8 cellular contexts compared by ENCODE assay signal in genomic region chrX:92780054-92780453, GRCh38.
A peak's percentile ranks its signal among the peaks of the same experiment; 100 is the strongest.
DNase-seq lines count a peak whose midpoint lies in the region; ATAC-seq, FAIRE-seq and TF ChIP-seq lines count a peak whose summit lies in the region.
"Not testable (repeated sequence)": the region's sequence is repeated elsewhere in the genome, so short reads cannot be mapped to it uniquely, and the experiment has no call there.

No MANE protein-coding gene starts in this region.

- not testable (repeated sequence) for H3K9me2 ChIP-seq in PC-3 (replicated peaks; ENCODE audit: low read length)

- not testable (repeated sequence) for H2AFZ ChIP-seq in PC-3 (ENCODE audit: low read length); astrocyte (ENCODE audit: low read depth, low read length)

- H3K4me3 Mint-ChIP-seq in astrocyte (ENCODE audit: unreplicated experiment); MCF 10A (ENCODE audit: unreplicated experiment): not testable (repeated sequence)

- H3K4me2 ChIP-seq in PC-3 (ENCODE audit: low read length); astrocyte (ENCODE audit: low read length): not testable (repeated sequence)

- H3K79me2 ChIP-seq in PC-3 (ENCODE audit: low read length); astrocyte (ENCODE audit: insufficient read depth, low read length): not testable (repeated sequence)

- intact Hi-C loops in PC-3 (cut with micrococcal nuclease); MCF 10A (cut with micrococcal nuclease): not testable (repeated sequence)

- CTCF ChIA-PET in PC-3 (lab: Charles Lee); MCF 10A (lab: Yijun Ruan, JAX): not testable (repeated sequence)

- H3K27ac ChIP-seq in PC-3 (ENCODE audit: low read length); astrocyte (ENCODE audit: low read depth, low read length); foreskin keratinocyte: not testable (repeated sequence)

- H3K4me1 ChIP-seq in PC-3 (ENCODE audit: insufficient read depth, low read length); astrocyte (ENCODE audit: insufficient read depth, low read length); foreskin keratinocyte: not testable (repeated sequence)

- H3F3A ChIP-seq in PC-3 (ENCODE audit: low read length, unreplicated experiment), result not testable (repeated sequence)

- peak; percentile 84 for ATAC-seq in PC-3
- ATAC-seq in foreskin keratinocyte, result peak; percentile 77

- FAIRE-seq in H54 (lab: Jason Lieb, UNC) (peak; percentile 53), astrocyte (lab: Jason Lieb, UNC) (peak; percentile 58)
- FAIRE-seq in bronchial epithelial cell (lab: Jason Lieb, UNC), result not testable (repeated sequence)

- TF ChIP-seq POLR2A in H54 (IDR thresholded peaks at IDR 0.05; ENCODE audit: low read depth, low read length), result not testable (repeated sequence)

- H3K9ac ChIP-seq in PC-3 (ENCODE audit: low read length); astrocyte (ENCODE audit: low read length): not testable (repeated sequence)

- H3K27ac Mint-ChIP-seq in astrocyte (ENCODE audit: unreplicated experiment), result not testable (repeated sequence)
- peak overlapping the region; percentile 57 for H3K27ac Mint-ChIP-seq in MCF 10A (ENCODE audit: low read depth, unreplicated experiment)

- not testable (repeated sequence) for H3K4me3 ChIP-seq in PC-3 (ENCODE audit: low read length); astrocyte (ENCODE audit: insufficient read depth, low read depth, low read length); bronchial epithelial cell (ENCODE audit: low read depth, low read length)

- H3K4me1 Mint-ChIP-seq in astrocyte (ENCODE audit: low read depth, unreplicated experiment); MCF 10A (ENCODE audit: insufficient read depth, unreplicated experiment): not testable (repeated sequence)

- POLR2A ChIA-PET in PC-3 (lab: Charles Lee; ENCODE audit: unreplicated experiment); MCF 10A (lab: Yijun Ruan, JAX): not testable (repeated sequence)

- not testable (repeated sequence) for H3K27me3 Mint-ChIP-seq in astrocyte (ENCODE audit: low read depth, unreplicated experiment); MCF 10A (ENCODE audit: insufficient read depth, unreplicated experiment)

- H3K9me3 ChIP-seq in PC-3 (ENCODE audit: low read length); astrocyte (ENCODE audit: insufficient read depth, low read depth, low read length): not testable (repeated sequence)

- BruUV-seq in PC-3 (replicated peaks; lab: Mats Ljungman, UMichigan); MCF 10A (replicated peaks; lab: Mats Ljungman, UMichigan): not testable (repeated sequence)

- DNase-seq in DMS53 treated with DMSO at 0.1 percent for 48 hours (lab: John Stamatoyannopoulos, UW; ENCODE audit: unreplicated experiment), result peak; percentile 2
- DNase-seq in H54 (ENCODE audit: insufficient read length, low spot score); astrocyte (ENCODE audit: low read depth): not testable (repeated sequence)
- DNase-seq in HT1080 (ENCODE audit: low read depth), result peak; percentile 0
- peak; percentile 37 for DNase-seq in PC-3
- peak; percentile 4 for DNase-seq in MCF 10A (ENCODE audit: unreplicated experiment)
- DNase-seq in bronchial epithelial cell (ENCODE audit: low read depth), result peak; percentile 1
- DNase-seq in foreskin keratinocyte, result peak; percentile 13 to 21

- not testable (repeated sequence) for TF ChIP-seq CTCF in PC-3 (conservative IDR thresholded peaks at IDR 0.05; ENCODE audit: low read depth, low read length); astrocyte (IDR thresholded peaks at IDR 0.05; ENCODE audit: insufficient read depth, low read depth, low read length); MCF 10A (IDR thresholded peaks at IDR 0.05; ENCODE audit: unreplicated experiment); bronchial epithelial cell (IDR thresholded peaks at IDR 0.05; ENCODE audit: insufficient read depth, low read length, severe bottlenecking); foreskin keratinocyte (conservative IDR thresholded peaks at IDR 0.05)

- H4K20me1 ChIP-seq in PC-3 (ENCODE audit: low read length); astrocyte (ENCODE audit: insufficient read depth, low read length): not testable (repeated sequence)

- H3K27me3 ChIP-seq in PC-3 (ENCODE audit: low read length); astrocyte (ENCODE audit: insufficient read depth, low read length); bronchial epithelial cell (ENCODE audit: control insufficient read depth, insufficient read depth, low read length); foreskin keratinocyte: not testable (repeated sequence)

- H3K36me3 ChIP-seq in PC-3 (ENCODE audit: low read depth, low read length); astrocyte (ENCODE audit: insufficient read depth, low read length); bronchial epithelial cell (ENCODE audit: control insufficient read depth, insufficient read depth, low read length): not testable (repeated sequence)

- not testable (repeated sequence) for H3K9me3 Mint-ChIP-seq in astrocyte (ENCODE audit: unreplicated experiment); MCF 10A (ENCODE audit: unreplicated experiment)

- not testable (repeated sequence) for H3K36me3 Mint-ChIP-seq in astrocyte (ENCODE audit: low read depth, unreplicated experiment); MCF 10A (ENCODE audit: insufficient read depth, unreplicated experiment)
